ENCODE assay signal across 8 cellular contexts in the genomic region with DNA sequence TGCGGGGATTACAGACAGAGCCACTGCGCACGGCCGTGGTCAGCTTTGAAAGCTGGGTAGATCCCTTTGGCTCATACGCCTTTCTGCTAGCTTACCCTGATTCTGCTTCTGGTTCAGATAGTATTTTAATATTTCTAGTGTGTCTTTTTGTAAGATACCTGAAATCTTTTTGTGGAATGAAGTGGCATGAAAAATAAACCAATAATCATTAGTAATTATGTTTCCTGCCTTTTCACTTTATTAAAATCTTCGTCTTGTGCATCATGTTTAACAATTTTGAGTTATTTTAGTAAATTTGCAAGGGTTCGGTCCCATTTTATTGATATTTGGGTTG.
A peak's percentile ranks its signal among the peaks of the same experiment; 100 is the strongest.
DNase-seq lines count a peak whose midpoint lies in the region; ATAC-seq and TF ChIP-seq lines count a peak whose summit lies in the region.
"Not testable (repeated sequence)": the region's sequence is repeated elsewhere in the genome, so short reads cannot be mapped to it uniquely, and the experiment has no call there.

No MANE protein-coding gene starts in this region.

- DNase-seq in CD4-positive, alpha-beta T cell; T-helper 2 cell treated with Interferon-gamma antibody and Interleukin-4, amounts not matched to agents 5 μg/mL and 100 μg/mL, for 36 hours (ENCODE audit: low spot score); astrocyte of the cerebellum (ENCODE audit: low read depth); esophagus squamous epithelium (lab: John Stamatoyannopoulos, UW); osteocyte (ENCODE audit: extremely low spot score, unreplicated experiment); tibial artery: not testable (repeated sequence)

- H3K4me1 ChIP-seq in esophagus squamous epithelium: peaks cover 0 to 12% (median 4%) of the 10 kb centered on the region in 3 donors
- not testable (repeated sequence) for H3K4me1 ChIP-seq in liver (ENCODE audit: control insufficient read depth in 4 of 4, insufficient read depth in 4 of 4, low read length in 3 of 4); tibial artery

- not testable (repeated sequence) for H3K4me1 Mint-ChIP-seq in CD4-positive, alpha-beta T cell (ENCODE audit: low read depth); IgD-negative memory B cell; T-helper 2 cell treated with Interferon-gamma antibody and Interleukin-4, amounts not matched to agents 5 μg/mL and 100 μg/mL, for 36 hours (ENCODE audit: low read depth)
- peaks cover 10% of the 10 kb centered on the region for H3K4me1 Mint-ChIP-seq in osteocyte (ENCODE audit: unreplicated experiment)

- intact Hi-C loops in CD4-positive, alpha-beta T cell (cut with DNase I, micrococcal nuclease): loop anchor here in 1 of 2 experiments (10.0 kb wide), 1 partner anchor 194 kb away; no protein-coding TSS in a partner anchor
- intact Hi-C loops in esophagus squamous epithelium (cut with DNase I); tibial artery (cut with DNase I; ENCODE audit: low total_unique reads): not testable (repeated sequence)

- not testable (repeated sequence) for H3K9me3 Mint-ChIP-seq in CD4-positive, alpha-beta T cell; IgD-negative memory B cell; T-helper 2 cell treated with Interferon-gamma antibody and Interleukin-4, amounts not matched to agents 5 μg/mL and 100 μg/mL, for 36 hours; osteocyte (ENCODE audit: unreplicated experiment)

- not testable (repeated sequence) for TF ChIP-seq POLR2A in esophagus squamous epithelium (IDR thresholded peaks at IDR 0.05)

- TF ChIP-seq CTCF in CD4-positive, alpha-beta T cell (IDR thresholded peaks at IDR 0.05); astrocyte of the cerebellum (IDR thresholded peaks at IDR 0.05; ENCODE audit: low read depth, low read length, missing control alignments); esophagus squamous epithelium (IDR thresholded peaks at IDR 0.05); liver (IDR thresholded peaks at IDR 0.05; ENCODE audit: low read depth, low read length, missing input control); osteocyte (IDR thresholded peaks at IDR 0.05); tibial artery (IDR thresholded peaks at IDR 0.05): not testable (repeated sequence)

- not testable (repeated sequence) for H3K36me3 ChIP-seq in esophagus squamous epithelium; liver (ENCODE audit: control insufficient read depth in 4 of 4, insufficient read depth in 3 of 4, low read depth in 1 of 4, low read length in 3 of 4); tibial artery

- H3K4me3 Mint-ChIP-seq in CD4-positive, alpha-beta T cell: peak overlapping the region; percentile 85
- H3K4me3 Mint-ChIP-seq in IgD-negative memory B cell (peak overlapping the region; percentile 81 to 94 (median 93)), osteocyte (ENCODE audit: unreplicated experiment) (peak overlapping the region; percentile 75)
- H3K4me3 Mint-ChIP-seq in T-helper 2 cell treated with Interferon-gamma antibody and Interleukin-4, amounts not matched to agents 5 μg/mL and 100 μg/mL, for 36 hours: peak overlapping the region; percentile 76

- H3K27ac Mint-ChIP-seq in CD4-positive, alpha-beta T cell: peak overlapping the region; percentile 58
- H3K27ac Mint-ChIP-seq in IgD-negative memory B cell (peak overlapping the region in 2 of 3 donors; percentile 84 to 89), osteocyte (ENCODE audit: unreplicated experiment) (peak overlapping the region; percentile 81)
- H3K27ac Mint-ChIP-seq in T-helper 2 cell treated with Interferon-gamma antibody and Interleukin-4, amounts not matched to agents 5 μg/mL and 100 μg/mL, for 36 hours: peak overlapping the region; percentile 73

- not testable (repeated sequence) for ATAC-seq in CD4-positive, alpha-beta T cell (ENCODE audit: poor library complexity)

- CTCF ChIA-PET in CD4-positive, alpha-beta T cell (lab: Charles Lee): not testable (repeated sequence)

- H3K27ac ChIP-seq in CD4-positive, alpha-beta T cell (ENCODE audit: low read depth, low read length); liver (ENCODE audit: low read depth in 1 of 2, low read length in 2 of 2): not testable (repeated sequence)
- H3K27ac ChIP-seq in esophagus squamous epithelium (peak overlapping the region in 3 of 4 donors; percentile 90 to 94 (median 93)), tibial artery (peak overlapping the region; percentile 85 to 95)

- peak overlapping the region; percentile 61 for H3K4me3 ChIP-seq in astrocyte of the cerebellum (ENCODE audit: low read depth, low read length)
- H3K4me3 ChIP-seq in esophagus squamous epithelium: peak overlapping the region; percentile 73 to 81 (median 74)
- H3K4me3 ChIP-seq in liver (ENCODE audit: low read depth in 1 of 3, low read length in 3 of 3): peak overlapping the region in 2 of 3 donors; percentile 48 to 66
- peak overlapping the region; percentile 76 to 88 for H3K4me3 ChIP-seq in tibial artery

- TF ChIP-seq RAD21 in liver (IDR thresholded peaks at IDR 0.05): not testable (repeated sequence)

- not testable (repeated sequence) for H3K27me3 Mint-ChIP-seq in CD4-positive, alpha-beta T cell; IgD-negative memory B cell; T-helper 2 cell treated with Interferon-gamma antibody and Interleukin-4, amounts not matched to agents 5 μg/mL and 100 μg/mL, for 36 hours (ENCODE audit: low read depth); osteocyte (ENCODE audit: unreplicated experiment)

- POLR2A ChIA-PET in CD4-positive, alpha-beta T cell (lab: Charles Lee): not testable (repeated sequence)

- not testable (repeated sequence) for H3K36me3 Mint-ChIP-seq in CD4-positive, alpha-beta T cell (ENCODE audit: low read depth); IgD-negative memory B cell; T-helper 2 cell treated with Interferon-gamma antibody and Interleukin-4, amounts not matched to agents 5 μg/mL and 100 μg/mL, for 36 hours (ENCODE audit: low read depth); osteocyte (ENCODE audit: unreplicated experiment)

- peak overlapping the region in 1 of 2 donors; percentile 49 for H3K9ac ChIP-seq in liver (ENCODE audit: low read depth in 1 of 2, low read length in 2 of 2)

- 44 to 47% methylated on average over 7 of the region's 7 CpGs for WGBS in esophagus squamous epithelium, 2 donors
- WGBS in liver: 45% methylated on average over 7 of the region's 7 CpGs

- H3K27me3 ChIP-seq in CD4-positive, alpha-beta T cell (ENCODE audit: control insufficient read depth, insufficient read depth, low read length); esophagus squamous epithelium; liver (ENCODE audit: control insufficient read depth in 4 of 4, insufficient read depth in 4 of 4, low read length in 3 of 4); tibial artery: not testable (repeated sequence)

- H3K9me3 ChIP-seq in CD4-positive, alpha-beta T cell (ENCODE audit: control insufficient read depth, low read length); esophagus squamous epithelium; liver (ENCODE audit: control insufficient read depth in 4 of 4, low read length in 3 of 4); tibial artery: not testable (repeated sequence)

- in situ Hi-C loops in astrocyte of the cerebellum (cut with HindIII; ENCODE audit: low sequenced_read_pairs): not testable (repeated sequence)
